ENCODE assay signal across 2 cellular contexts in genomic region chr13:94557836-94558235, GRCh38.
TF ChIP-seq lines count a peak whose summit lies in the region.

No MANE protein-coding gene starts in this region.

TF ChIP-seq in SK-N-SH treated with all-trans-retinoic acid at 6 μM for 48 hours, 23 proteins besides CTCF, POLR2A, EP300 and RAD21 (continued from another document):
- TF ChIP-seq, protein P1, sequence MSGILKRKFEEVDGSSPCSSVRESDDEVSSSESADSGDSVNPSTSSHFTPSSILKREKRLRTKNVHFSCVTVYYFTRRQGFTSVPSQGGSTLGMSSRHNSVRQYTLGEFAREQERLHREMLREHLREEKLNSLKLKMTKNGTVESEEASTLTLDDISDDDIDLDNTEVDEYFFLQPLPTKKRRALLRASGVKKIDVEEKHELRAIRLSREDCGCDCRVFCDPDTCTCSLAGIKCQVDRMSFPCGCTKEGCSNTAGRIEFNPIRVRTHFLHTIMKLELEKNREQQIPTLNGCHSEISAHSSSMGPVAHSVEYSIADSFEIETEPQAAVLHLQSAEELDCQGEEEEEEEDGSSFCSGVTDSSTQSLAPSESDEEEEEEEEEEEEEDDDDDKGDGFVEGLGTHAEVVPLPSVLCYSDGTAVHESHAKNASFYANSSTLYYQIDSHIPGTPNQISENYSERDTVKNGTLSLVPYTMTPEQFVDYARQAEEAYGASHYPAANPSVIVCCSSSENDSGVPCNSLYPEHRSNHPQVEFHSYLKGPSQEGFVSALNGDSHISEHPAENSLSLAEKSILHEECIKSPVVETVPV (CRISPR knock-in tag; IDR thresholded peaks at IDR 0.05): no peak
- no peak for TF ChIP-seq ZFP3 (CRISPR knock-in tag; IDR thresholded peaks at IDR 0.05)
- no peak for TF ChIP-seq ESRRG (CRISPR knock-in tag; IDR thresholded peaks at IDR 0.05)
- no peak for TF ChIP-seq ISL1 (CRISPR knock-in tag; IDR thresholded peaks at IDR 0.05)
- TF ChIP-seq POU6F1 (CRISPR knock-in tag; IDR thresholded peaks at IDR 0.05; ENCODE audit: borderline replicate concordance, low read depth): no peak
TF ChIP-seq in SK-N-SH treated with all-trans-retinoic acid at 6 μM for 48 hours: peak in this region for 0.

TF ChIP-seq in SK-N-SH, 30 proteins besides CTCF, POLR2A, EP300 and RAD21 (continued from another document):
- TF ChIP-seq USF1 (IDR thresholded peaks at IDR 0.05; ENCODE audit: borderline replicate concordance, low read depth) (no peak), POLR2AphosphoS5 (IDR thresholded peaks at IDR 0.05; ENCODE audit: low read depth, low read length) (no peak), CHD2 (IDR thresholded peaks at IDR 0.05; ENCODE audit: low read length, partially characterized antibody) (no peak), NFIC (IDR thresholded peaks at IDR 0.05; ENCODE audit: borderline replicate concordance) (no peak), GATA2 (CRISPR knock-in tag; IDR thresholded peaks at IDR 0.05) (no peak), JUND (IDR thresholded peaks at IDR 0.05) (no peak), SIN3A (IDR thresholded peaks at IDR 0.05; ENCODE audit: borderline replicate concordance, low read depth, low read length) (no peak), ELF1 (IDR thresholded peaks at IDR 0.05) (no peak)
- TF ChIP-seq, protein P2, sequence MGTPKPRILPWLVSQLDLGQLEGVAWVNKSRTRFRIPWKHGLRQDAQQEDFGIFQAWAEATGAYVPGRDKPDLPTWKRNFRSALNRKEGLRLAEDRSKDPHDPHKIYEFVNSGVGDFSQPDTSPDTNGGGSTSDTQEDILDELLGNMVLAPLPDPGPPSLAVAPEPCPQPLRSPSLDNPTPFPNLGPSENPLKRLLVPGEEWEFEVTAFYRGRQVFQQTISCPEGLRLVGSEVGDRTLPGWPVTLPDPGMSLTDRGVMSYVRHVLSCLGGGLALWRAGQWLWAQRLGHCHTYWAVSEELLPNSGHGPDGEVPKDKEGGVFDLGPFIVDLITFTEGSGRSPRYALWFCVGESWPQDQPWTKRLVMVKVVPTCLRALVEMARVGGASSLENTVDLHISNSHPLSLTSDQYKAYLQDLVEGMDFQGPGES (IDR thresholded peaks at IDR 0.05; ENCODE audit: low read depth, low read length): no peak
